36 cellular contexts compared by ENCODE assay signal in the genomic region with DNA sequence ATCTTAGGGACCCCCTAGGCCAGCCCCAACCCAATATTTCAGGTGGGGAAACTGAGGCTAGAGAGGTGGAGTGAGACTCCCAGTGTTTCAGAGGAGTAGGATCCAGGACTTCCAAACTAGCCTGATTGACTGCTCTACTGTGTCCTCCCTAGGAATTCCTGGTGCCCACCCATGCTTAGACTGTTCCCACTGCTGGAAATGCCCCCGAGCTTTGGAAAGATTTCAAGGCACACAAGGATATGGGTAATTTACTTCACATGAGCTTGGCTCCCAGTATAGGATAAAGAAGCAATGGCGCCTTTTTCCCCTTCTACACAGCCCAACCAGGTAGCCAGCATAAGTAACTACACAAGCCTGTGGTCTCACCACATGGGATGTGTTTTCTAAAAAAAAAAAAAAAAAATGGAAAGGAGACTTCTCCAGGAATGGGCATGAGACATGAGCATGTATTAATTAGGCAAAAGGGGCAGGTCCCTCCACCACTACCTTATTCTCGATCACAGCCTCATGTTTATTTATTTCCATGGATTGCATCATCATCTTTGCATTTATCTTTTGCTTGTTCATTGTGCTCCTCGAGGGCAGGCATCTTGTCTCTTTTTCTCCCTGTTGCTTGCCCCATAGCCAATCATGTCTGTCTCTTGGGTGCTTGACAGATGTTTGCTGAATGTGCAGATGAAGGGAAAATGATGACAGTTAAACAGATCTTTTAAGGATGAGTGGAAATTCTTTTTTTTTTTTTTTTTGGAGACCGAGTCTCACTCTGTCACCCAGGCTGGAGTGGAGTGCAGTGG.
"Had no signal": no experiment of that assay in that cellular context is flagged by ENCODE, and none has a peak within 500 bp of the region (broad histone marks: within the 10 kb centered on the region; RNA-seq: fewer than 3 reads in every experiment).

No MANE protein-coding gene starts in this region.

- H3K4me2 ChIP-seq: PC-9 had no signal

- H3K27me3 ChIP-seq: brain microvascular endothelial cell had no signal

- ATAC-seq: activated CD8-positive, alpha-beta memory T cell treated with anti-CD3 and anti-CD28 coated beads, Interleukin-2, amount 10 ng/mL, durations not matched to agents 7 days and 5 days; Right ventricle myocardium inferior; SK-N-SH treated with all-trans-retinoic acid at 6 μM for 48 hours had no signal

- H3K36me3 Mint-ChIP-seq: activated CD8-positive, alpha-beta memory T cell treated with anti-CD3 and anti-CD28 coated beads, Interleukin-2, amount 10 ng/mL, durations not matched to agents 7 days and 5 days; activated naive CD4-positive, alpha-beta T cell treated with anti-CD3 and anti-CD28 coated beads, Interleukin-2, amount 10 ng/mL, durations not matched to agents 7 days and 5 days; activated naive CD8-positive, alpha-beta T cell had no signal

- H2AFZ ChIP-seq: PC-9 had no signal

- H3K27me3 Mint-ChIP-seq: activated B cell treated with CpG ODN at 0.5 μM for 24 hours; activated naive CD4-positive, alpha-beta T cell treated with anti-CD3 and anti-CD28 coated beads, Interleukin-2, amount 10 ng/mL, durations not matched to agents 7 days and 5 days had no signal

- H3K4me1 Mint-ChIP-seq: activated B cell treated with CpG ODN at 0.5 μM for 24 hours; activated CD4-positive, alpha-beta memory T cell treated with anti-CD3 and anti-CD28 coated beads, Interleukin-2, amount 10 ng/mL, durations not matched to agents 7 days and 5 days; activated CD8-positive, alpha-beta memory T cell treated with anti-CD3 and anti-CD28 coated beads, Interleukin-2, amount 10 ng/mL, durations not matched to agents 7 days and 5 days; activated naive CD4-positive, alpha-beta T cell treated with anti-CD3 and anti-CD28 coated beads, Interleukin-2, amount 10 ng/mL, durations not matched to agents 7 days and 5 days had no signal

- FAIRE-seq: RCC 7860 had no signal

- H3K4me3 ChIP-seq: PC-9 had no signal

- DNase-seq: activated B cell treated with CpG ODN at 0.5 μM for 24 hours; activated CD4-positive, alpha-beta memory T cell treated with anti-CD3 and anti-CD28 coated beads, Interleukin-2, amount 10 ng/mL, durations not matched to agents 7 days and 5 days; activated CD4-positive, alpha-beta T cell treated with anti-CD3 and anti-CD28 coated beads for 4 hours; activated CD4-positive, CD25-positive, alpha-beta regulatory T cell treated with anti-CD3 and anti-CD28 coated beads, Interleukin-2, amount 50 U/mL, for 72 hours; activated CD8-positive, alpha-beta memory T cell treated with anti-CD3 and anti-CD28 coated beads for 24 hours; activated CD8-positive, alpha-beta memory T cell treated with anti-CD3 and anti-CD28 coated beads, Interleukin-2, amount 10 ng/mL, durations not matched to agents 7 days and 5 days; activated CD8-positive, alpha-beta memory T cell treated with anti-CD3 and anti-CD28 coated beads, Interleukin-2, amount 50 U/mL, for 48 hours; activated effector memory CD4-positive, alpha-beta T cell treated with Interleukin-2 at 50 U/mL for 16 hours; activated naive CD4-positive, alpha-beta T cell treated with anti-CD3 and anti-CD28 coated beads, Interleukin-2, amount 10 ng/mL, durations not matched to agents 7 days and 5 days; activated T-cell treated with anti-CD3 and anti-CD28 coated beads, Interleukin-2, amount 50 U/mL, for 48 hours; amniotic stem cell; aorta; brain microvascular endothelial cell; central memory CD4-positive, alpha-beta T cell; NCI-H1092; NCI-H1436 treated with DMSO at 0.1 percent for 48 hours; NCI-H1694 treated with DMSO at 0.1 percent for 48 hours; NCI-H2029; NCI-H2171 treated with DMSO at 0.1 percent for 48 hours; NCI-H2227 treated with DMSO at 0.1 percent for 48 hours; NCI-H446; NCI-H510A treated with DMSO at 0.1 percent for 48 hours; NCI-H526 treated with DMSO at 0.1 percent for 48 hours; NCI-H82; NK-92 treated with Interleukin-12 subunit alpha and Interleukin-12 subunit beta, amount 100 ng/mL, for 24 hours; PC-9; SIG-M5; T-helper 1 cell; T-helper 2 cell; T-helper 9 cell had no signal

- H3K9me3 Mint-ChIP-seq: activated B cell treated with CpG ODN at 0.5 μM for 24 hours had no signal

- H3K27ac ChIP-seq: brain microvascular endothelial cell, PC-9, RWPE1, VCaP had no signal

- H3K36me3 ChIP-seq: brain microvascular endothelial cell had no signal

- H3K27ac Mint-ChIP-seq: activated B cell treated with CpG ODN at 0.5 μM for 24 hours; activated CD4-positive, alpha-beta memory T cell treated with anti-CD3 and anti-CD28 coated beads, Interleukin-2, amount 10 ng/mL, durations not matched to agents 7 days and 5 days; activated CD8-positive, alpha-beta memory T cell treated with anti-CD3 and anti-CD28 coated beads, Interleukin-2, amount 10 ng/mL, durations not matched to agents 7 days and 5 days; activated naive CD4-positive, alpha-beta T cell treated with anti-CD3 and anti-CD28 coated beads, Interleukin-2, amount 10 ng/mL, durations not matched to agents 7 days and 5 days; activated naive CD8-positive, alpha-beta T cell had no signal

- H3K4me3 Mint-ChIP-seq: activated B cell treated with CpG ODN at 0.5 μM for 24 hours; activated CD4-positive, alpha-beta memory T cell treated with anti-CD3 and anti-CD28 coated beads, Interleukin-2, amount 10 ng/mL, durations not matched to agents 7 days and 5 days; activated CD8-positive, alpha-beta memory T cell treated with anti-CD3 and anti-CD28 coated beads, Interleukin-2, amount 10 ng/mL, durations not matched to agents 7 days and 5 days; activated naive CD4-positive, alpha-beta T cell treated with anti-CD3 and anti-CD28 coated beads, Interleukin-2, amount 10 ng/mL, durations not matched to agents 7 days and 5 days; activated naive CD8-positive, alpha-beta T cell had no signal
